In genomic region chr1:155934933-155935590, GRCh38 we compare ENCODE assay signal across 8 cellular contexts. TPM values are rescaled to one million over a fixed set of nuclear protein-coding genes. Genes with fewer than 3 reads are reported as not detected.
A peak's percentile ranks its signal among the peaks of the same experiment; 100 is the strongest.
DNase-seq lines count a peak whose midpoint lies in the region; ATAC-seq and TF ChIP-seq lines count a peak whose summit lies in the region.

No MANE protein-coding gene starts in this region.

- intact Hi-C loops in activated T-helper 2 cell treated with anti-CD3 and anti-CD28 coated beads, Interferon-gamma antibody, Interleukin-2, Interleukin-4, amounts not matched to agents 10 μg/mL and 5 μg/mL and 100 μg/mL, durations not matched to agents 14 hours and 24 hours and 36 hours (cut with micrococcal nuclease): loop anchor here (1.0 kb wide), 3 partner anchors 42 to 119 kb away; partner anchors contain the start of gene LAMTOR2
- intact Hi-C loops in left lung (cut with DNase I): loop anchor here in 1 of 2 donors (5.0 kb wide), 1 partner anchor 52 kb away; no protein-coding TSS in a partner anchor

- ATAC-seq in left lung: peak; percentile 50

- TF ChIP-seq CTCF in left lung (IDR thresholded peaks at IDR 0.05): no peak
- TF ChIP-seq CTCF in GM13977 (IDR thresholded peaks at IDR 0.05; ENCODE audit: extremely low read depth, insufficient read depth, missing control alignments): no peak

- H3K4me3 ChIP-seq in left lung: peak overlapping the region; percentile 60 to 80

- H3K4me1 Mint-ChIP-seq in activated T-helper 2 cell treated with anti-CD3 and anti-CD28 coated beads, Interferon-gamma antibody, Interleukin-2, Interleukin-4, amounts not matched to agents 10 μg/mL and 5 μg/mL and 100 μg/mL, durations not matched to agents 14 hours and 24 hours and 36 hours (ENCODE audit: low read depth): peaks cover 26% of the 10 kb centered on the region

- no peaks in the 10 kb centered on the region for H3K27me3 ChIP-seq in left lung

- DNase-seq in A172 (ENCODE audit: low spot score): peak; percentile 52
- DNase-seq in HK-2 (ENCODE audit: unreplicated experiment): peak; percentile 49
- no peak for DNase-seq in activated T-helper 2 cell treated with anti-CD3 and anti-CD28 coated beads, Interferon-gamma antibody, Interleukin-2, Interleukin-4, amounts not matched to agents 10 μg/mL and 5 μg/mL and 100 μg/mL, durations not matched to agents 14 hours and 24 hours and 36 hours (ENCODE audit: low spot score)
- peak in 1 of 2 donors; percentile 53 for DNase-seq in left lung
- DNase-seq in GM13977 (ENCODE audit: low spot score): no peak
- DNase-seq in LoVo (ENCODE audit: low spot score): no peak
- DNase-seq in nucleus accumbens (lab: John Stamatoyannopoulos, UW): no peak
- DNase-seq in germinal center (ENCODE audit: low spot score): no peak

- no peaks in the 10 kb centered on the region for H3K9me3 Mint-ChIP-seq in activated T-helper 2 cell treated with anti-CD3 and anti-CD28 coated beads, Interferon-gamma antibody, Interleukin-2, Interleukin-4, amounts not matched to agents 10 μg/mL and 5 μg/mL and 100 μg/mL, durations not matched to agents 14 hours and 24 hours and 36 hours

- H3K36me3 ChIP-seq in left lung: peaks cover 0 to 36% of the 10 kb centered on the region in 2 donors

- H3K4me1 ChIP-seq in left lung: peaks cover 30 to 68% of the 10 kb centered on the region in 2 donors

- H3K9me3 ChIP-seq in left lung: no peaks in the 10 kb centered on the region

- no peaks in the 10 kb centered on the region for H3K27me3 Mint-ChIP-seq in activated T-helper 2 cell treated with anti-CD3 and anti-CD28 coated beads, Interferon-gamma antibody, Interleukin-2, Interleukin-4, amounts not matched to agents 10 μg/mL and 5 μg/mL and 100 μg/mL, durations not matched to agents 14 hours and 24 hours and 36 hours (ENCODE audit: low read depth)

- in situ Hi-C loops in GM13977 (cut with MboI; ENCODE audit: low pct_unique_long_range_greater_than_20kb, low sequenced_read_pairs, unreplicated experiment): loop anchor here (5.0 kb wide), 1 partner anchor 57 kb away; no protein-coding TSS in a partner anchor

- H3K36me3 Mint-ChIP-seq in activated T-helper 2 cell treated with anti-CD3 and anti-CD28 coated beads, Interferon-gamma antibody, Interleukin-2, Interleukin-4, amounts not matched to agents 10 μg/mL and 5 μg/mL and 100 μg/mL, durations not matched to agents 14 hours and 24 hours and 36 hours (ENCODE audit: low read depth): peaks cover 25% of the 10 kb centered on the region

- H3K4me3 Mint-ChIP-seq in activated T-helper 2 cell treated with anti-CD3 and anti-CD28 coated beads, Interferon-gamma antibody, Interleukin-2, Interleukin-4, amounts not matched to agents 10 μg/mL and 5 μg/mL and 100 μg/mL, durations not matched to agents 14 hours and 24 hours and 36 hours (ENCODE audit: low read depth): no peak overlapping the region

- H3K27ac ChIP-seq in left lung: peak overlapping the region; percentile 89 to 91

- peak overlapping the region; percentile 58 for H3K27ac Mint-ChIP-seq in activated T-helper 2 cell treated with anti-CD3 and anti-CD28 coated beads, Interferon-gamma antibody, Interleukin-2, Interleukin-4, amounts not matched to agents 10 μg/mL and 5 μg/mL and 100 μg/mL, durations not matched to agents 14 hours and 24 hours and 36 hours

RNA-seq across cellular contexts. Expression of gene KHDC4, which starts 0.8 kb away (rescaled TPM):
- 52.3 and 53.9 TPM in 2 replicates for total RNA-seq in A172 (2014; rRNA removed; shearing (Covaris generic))
- total RNA-seq in activated T-helper 2 cell treated with anti-CD3 and anti-CD28 coated beads, Interferon-gamma antibody, Interleukin-2, Interleukin-4, amounts not matched to agents 10 μg/mL and 5 μg/mL and 100 μg/mL, durations not matched to agents 14 hours and 24 hours and 36 hours: 78.4 and 83.5 TPM in 2 replicates
- 10 to 100 TPM; 38.2 to 39.3 TPM for total RNA-seq in left lung

RNA-seq across cellular contexts. Expression of gene RXFP4, which starts 6.4 kb away (rescaled TPM):
- total RNA-seq in A172 (2014; rRNA removed; shearing (Covaris generic)): not detected in 2 replicates
- not detected in 2 replicates for total RNA-seq in activated T-helper 2 cell treated with anti-CD3 and anti-CD28 coated beads, Interferon-gamma antibody, Interleukin-2, Interleukin-4, amounts not matched to agents 10 μg/mL and 5 μg/mL and 100 μg/mL, durations not matched to agents 14 hours and 24 hours and 36 hours
- total RNA-seq in left lung: not detected

RNA-seq across cellular contexts. Expression of gene RIT1, which starts 23.9 kb away (rescaled TPM):
- 65.1 and 81.9 TPM in 2 replicates for total RNA-seq in A172 (2014; rRNA removed; shearing (Covaris generic))
- 20.0 and 27.0 TPM in 2 replicates for total RNA-seq in activated T-helper 2 cell treated with anti-CD3 and anti-CD28 coated beads, Interferon-gamma antibody, Interleukin-2, Interleukin-4, amounts not matched to agents 10 μg/mL and 5 μg/mL and 100 μg/mL, durations not matched to agents 14 hours and 24 hours and 36 hours
- 10 to 100 TPM; 40.8 to 55.3 TPM for total RNA-seq in left lung

RNA-seq across cellular contexts. Expression of gene ARHGEF2, which starts 43.3 kb away (rescaled TPM):
- total RNA-seq in A172 (2014; rRNA removed; shearing (Covaris generic)): 153 and 155 TPM in 2 replicates
- total RNA-seq in activated T-helper 2 cell treated with anti-CD3 and anti-CD28 coated beads, Interferon-gamma antibody, Interleukin-2, Interleukin-4, amounts not matched to agents 10 μg/mL and 5 μg/mL and 100 μg/mL, durations not matched to agents 14 hours and 24 hours and 36 hours: 211 and 216 TPM in 2 replicates
- total RNA-seq in left lung: 100 to 1,000 TPM; 158 to 290 TPM

Comparison
In these comparisons a context has a peak if more than half of its experiments do, and no peak if none do; other contexts are left out.
1. DNase-seq: peak in A172 (single experiment) and HK-2 (single experiment); none in activated T-helper 2 cell treated with anti-CD3 and anti-CD28 coated beads, Interferon-gamma antibody, Interleukin-2, Interleukin-4, amounts not matched to agents 10 μg/mL and 5 μg/mL and 100 μg/mL, durations not matched to agents 14 hours and 24 hours and 36 hours (single experiment), GM13977 (single experiment), LoVo (single experiment), nucleus accumbens (0 of 56) and germinal center (single experiment).